Comparison of ENCODE assay signal across 14 cellular contexts in genomic region chr9:68887232-68887631, GRCh38.
"Had no signal": no experiment of that assay in that cellular context is flagged by ENCODE, and none has a peak within 500 bp of the region (broad histone marks: within the 10 kb centered on the region; RNA-seq: fewer than 3 reads in every experiment).

No MANE protein-coding gene starts in this region.

- H3K36me3 Mint-ChIP-seq: brain; stimulated activated effector memory CD8-positive, alpha-beta T cell treated with anti-CD3 and anti-CD28 coated beads, Interleukin-12 subunit alpha, Interleukin-12 subunit beta, amount 100 ng/mL, for 72 hours had no signal

- H3K27ac ChIP-seq: heart right ventricle, psoas muscle, right lobe of liver had no signal

- H3K27ac Mint-ChIP-seq: nephron progenitor cell; stimulated activated effector memory CD8-positive, alpha-beta T cell treated with anti-CD3 and anti-CD28 coated beads, Interleukin-12 subunit alpha, Interleukin-12 subunit beta, amount 100 ng/mL, for 72 hours had no signal

- H3K27me3 Mint-ChIP-seq: brain had no signal

- H3K4me3 ChIP-seq: heart right ventricle, psoas muscle, right lobe of liver had no signal

- H3K9me3 Mint-ChIP-seq: activated T-cell treated with anti-CD3 and anti-CD28 coated beads, Interleukin-2, amount 50 U/mL, for 4 hours; brain; central memory CD8-positive, alpha-beta T cell; nephron progenitor cell; stimulated activated effector memory CD8-positive, alpha-beta T cell treated with anti-CD3 and anti-CD28 coated beads, Interleukin-12 subunit alpha, Interleukin-12 subunit beta, amount 100 ng/mL, for 72 hours had no signal

- H3K4me1 Mint-ChIP-seq: brain; stimulated activated effector memory CD8-positive, alpha-beta T cell treated with anti-CD3 and anti-CD28 coated beads, Interleukin-12 subunit alpha, Interleukin-12 subunit beta, amount 100 ng/mL, for 72 hours had no signal

- H3K4me1 ChIP-seq: heart right ventricle, psoas muscle, right lobe of liver had no signal

- H3K9me3 ChIP-seq: heart right ventricle, psoas muscle, right lobe of liver had no signal

- H3K36me3 ChIP-seq: heart right ventricle, right lobe of liver had no signal

- ATAC-seq: activated T-cell treated with anti-CD3 and anti-CD28 coated beads, Interleukin-2, amount 50 U/mL, for 4 hours; heart right ventricle; left lobe of liver; psoas muscle; right lobe of liver; stimulated activated effector memory CD8-positive, alpha-beta T cell treated with anti-CD3 and anti-CD28 coated beads, Interleukin-12 subunit alpha, Interleukin-12 subunit beta, amount 100 ng/mL, for 72 hours had no signal

- H3K27me3 ChIP-seq: heart right ventricle, right lobe of liver had no signal

- DNase-seq: activated CD4-positive, alpha-beta T cell treated with anti-CD3 and anti-CD28 coated beads, Interleukin-2, amount 50 U/mL, for 4 hours; activated T-cell treated with anti-CD3 and anti-CD28 coated beads, Interleukin-2, amount 50 U/mL, for 4 hours; effector memory CD4-positive, alpha-beta T cell; heart right ventricle; mesenchymal stem cell; nephron progenitor cell; psoas muscle; right lobe of liver; T-helper 9 cell; trophoblast cell had no signal

- H3K4me3 Mint-ChIP-seq: activated T-cell treated with anti-CD3 and anti-CD28 coated beads, Interleukin-2, amount 50 U/mL, for 4 hours; brain; central memory CD8-positive, alpha-beta T cell; nephron progenitor cell; stimulated activated effector memory CD8-positive, alpha-beta T cell treated with anti-CD3 and anti-CD28 coated beads, Interleukin-12 subunit alpha, Interleukin-12 subunit beta, amount 100 ng/mL, for 72 hours had no signal
